ENCODE assay signal across 22 cellular contexts in genomic region chr9:113238859-113239231, GRCh38.
"Had no signal": no experiment of that assay in that cellular context is flagged by ENCODE, and none has a peak within 500 bp of the region (broad histone marks: within the 10 kb centered on the region; RNA-seq: fewer than 3 reads in every experiment).

No MANE protein-coding gene starts in this region.

- DNase-seq: activated B cell treated with CpG ODN at 0.5 μM for 24 hours; activated CD4-positive, alpha-beta T cell treated with anti-CD3 and anti-CD28 coated beads for 1 hour; activated CD4-positive, alpha-beta T cell treated with anti-CD3 and anti-CD28 coated beads, Interleukin-2, amount 10 ng/mL, durations not matched to agents 24 days and 14 days; activated CD4-positive, alpha-beta T cell treated with anti-CD3 and anti-CD28 coated beads, Interleukin-2, amount 50 U/mL, for 48 hours; activated CD8-positive, alpha-beta memory T cell treated with anti-CD3 and anti-CD28 coated beads for 24 hours; activated gamma-delta T cell; activated naive CD4-positive, alpha-beta T cell treated with anti-CD3 and anti-CD28 coated beads for 36 hours; activated T-cell treated with anti-CD3 and anti-CD28 coated beads, Interleukin-2, amount 50 U/mL, for 4 hours; caudate nucleus; IMR-90; Kasumi-1; KBM-7; NCI-H1048; NCI-H1417; NCI-H1694; NCI-H2029; NCI-H446; NCI-H524 treated with DMSO at 0.1 percent for 48 hours; NCI-H748 treated with DMSO at 0.1 percent for 48 hours; SIG-M5; T-helper 17 cell; T-helper 9 cell had no signal

- ATAC-seq: activated T-cell treated with anti-CD3 and anti-CD28 coated beads, Interleukin-2, amount 50 U/mL, for 4 hours; T-helper 17 cell had no signal
